Comparison of ENCODE assay signal across 18 cellular contexts in genomic region chr11:83317757-83318548, GRCh38.
"Had no signal": no experiment of that assay in that cellular context is flagged by ENCODE, and none has a peak within 500 bp of the region (broad histone marks: within the 10 kb centered on the region; RNA-seq: fewer than 3 reads in every experiment).

No MANE protein-coding gene starts in this region.

- H3K36me3 ChIP-seq: adrenal gland, ascending aorta, brain microvascular endothelial cell, heart left ventricle, neutrophil, tibial artery had no signal

- H3K9me3 ChIP-seq: adrenal gland, ascending aorta, heart left ventricle, neutrophil, tibial artery had no signal

- ATAC-seq: activated naive CD4-positive, alpha-beta T cell treated with anti-CD3 and anti-CD28 coated beads, Interleukin-2, amount 50 U/mL, for 72 hours; activated T-helper 17 cell treated with anti-CD3 and anti-CD28 coated beads, Interleukin-2, amount 50 U/mL, for 72 hours; heart left ventricle; right cardiac atrium had no signal

- H3K4me3 ChIP-seq: adrenal gland, ascending aorta, heart left ventricle, skin epidermis, tibial artery had no signal

- H3K27ac ChIP-seq: adrenal gland, ascending aorta, brain microvascular endothelial cell, heart left ventricle, neutrophil, parathyroid adenoma, skin epidermis, tibial artery had no signal

- H3K27me3 ChIP-seq: adrenal gland, ascending aorta, brain microvascular endothelial cell, heart left ventricle, tibial artery had no signal

- H3K4me1 ChIP-seq: adrenal gland, ascending aorta, heart left ventricle, parathyroid adenoma, tibial artery had no signal

- DNase-seq: activated CD8-positive, alpha-beta memory T cell treated with anti-CD3 and anti-CD28 coated beads for 24 hours; activated CD8-positive, alpha-beta memory T cell treated with anti-CD3 and anti-CD28 coated beads, Interleukin-2, amount 50 U/mL, for 4 hours; activated T-cell treated with anti-CD3 and anti-CD28 coated beads, Interleukin-2, amount 50 U/mL, for 24 hours; adrenal gland; brain microvascular endothelial cell; central memory CD4-positive, alpha-beta T cell; effector memory CD4-positive, alpha-beta T cell; heart left ventricle; mesenchymal stem cell; right cardiac atrium; stimulated activated CD4-positive, alpha-beta T cell treated with anti-CD3 and anti-CD28 coated beads, Interleukin-1b, Interleukin-23, amount 100 ng/mL, for 48 hours; tibial artery had no signal
